ENCODE assay signal across 8 cellular contexts in the genomic region with DNA sequence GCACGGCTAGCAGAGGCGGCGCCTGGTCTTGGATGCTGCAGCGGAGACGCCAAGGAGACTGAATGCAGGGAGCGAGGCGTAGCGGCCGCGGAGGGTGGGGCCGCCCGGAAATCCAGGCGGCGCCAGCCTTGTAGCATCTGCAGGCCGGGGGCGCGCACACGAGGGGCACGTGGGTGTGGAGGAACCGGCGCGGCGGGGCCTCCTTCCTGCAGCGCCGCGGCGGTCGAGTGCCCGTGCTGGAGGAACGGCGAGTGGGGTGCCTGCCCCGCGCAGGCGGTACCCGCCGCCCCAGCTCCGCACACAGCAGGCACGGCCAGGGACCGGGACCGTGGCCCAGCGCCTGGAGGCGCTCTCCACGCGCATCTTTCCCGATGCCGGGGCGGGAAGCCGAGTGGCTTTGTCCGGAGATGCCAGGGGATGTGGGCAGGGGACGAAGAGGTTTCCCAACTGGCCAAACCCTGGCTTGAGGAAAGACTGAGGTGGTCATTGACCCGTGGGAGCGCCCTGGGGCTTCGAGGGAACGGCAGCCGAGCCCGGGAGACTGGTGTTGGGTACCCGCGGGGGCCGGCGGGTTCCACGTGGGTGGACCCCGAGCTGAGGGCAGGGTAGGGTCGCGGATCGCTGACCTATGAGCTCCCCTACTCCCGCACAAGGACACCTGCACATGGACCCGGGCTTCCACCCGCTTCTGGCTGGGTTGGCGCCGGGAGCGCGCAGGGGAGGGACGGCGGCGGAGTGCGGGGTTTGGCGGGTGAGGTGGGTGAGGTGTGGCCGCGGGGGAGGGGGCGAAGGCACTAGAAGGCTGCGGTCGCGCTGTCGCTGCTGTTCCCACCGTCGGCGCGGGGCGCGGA.
A peak's percentile ranks its signal among the peaks of the same experiment; 100 is the strongest.
DNase-seq lines count a peak whose midpoint lies in the region; ATAC-seq and TF ChIP-seq lines count a peak whose summit lies in the region.

No MANE protein-coding gene starts in this region.

- H3K36me3 ChIP-seq in heart right ventricle (no peaks in the 10 kb centered on the region), adipocyte (ENCODE audit: control insufficient read depth, insufficient read depth, low read length, severe bottlenecking) (no peaks in the 10 kb centered on the region), upper lobe of right lung (no peaks in the 10 kb centered on the region)

- DNase-seq in heart right ventricle = no peak
- DNase-seq in cardiac septum (ENCODE audit: low spot score) = no peak
- peak; percentile 20 for DNase-seq in NCI-H2029 treated with DMSO at 0.1 percent for 48 hours (lab: John Stamatoyannopoulos, UW)
- DNase-seq in adipocyte (ENCODE audit: low read depth) = peak; percentile 75
- peak; percentile 64 for DNase-seq in kidney tubule cell (ENCODE audit: low spot score)
- DNase-seq in upper lobe of right lung = no peak
- no peak for DNase-seq in inferior parietal cortex (ENCODE audit: extremely low spot score)
- DNase-seq in NCI-H1694 (lab: John Stamatoyannopoulos, UW) = no peak

- H3K9me3 ChIP-seq in heart right ventricle (peaks cover 0 to 23% (median 0%) of the 10 kb centered on the region in 11 donors), adipocyte (ENCODE audit: control insufficient read depth, low read length) (peaks cover 27% of the 10 kb centered on the region), upper lobe of right lung (no peaks in the 10 kb centered on the region)

- 1% methylated on average over 87 to 90 of the region's 90 CpGs for WGBS in heart right ventricle, 2 donors

- ATAC-seq in heart right ventricle (peak in 3 of 8 donors; percentile 28 to 59 (median 39)), upper lobe of right lung (peak; percentile 47)

- H3K9ac ChIP-seq in adipocyte (ENCODE audit: low read length) = peak overlapping the region; percentile 92

- intact Hi-C loops in heart right ventricle (cut with DNase I) (no loop called here), cardiac septum (cut with DNase I) (no loop called here), upper lobe of right lung (cut with DNase I) (no loop called here)

- TF ChIP-seq CTCF in heart right ventricle (IDR thresholded peaks at IDR 0.05) (no peak), upper lobe of right lung (IDR thresholded peaks at IDR 0.05) (peak; percentile 5)

- H3K27me3 ChIP-seq in heart right ventricle (peaks cover 35 to 100% (median 100%) of the 10 kb centered on the region in 7 donors), adipocyte (replicated peaks; ENCODE audit: control insufficient read depth, insufficient read depth, low read length) (no peaks in the 10 kb centered on the region), upper lobe of right lung (peaks cover 95% of the 10 kb centered on the region)

- H3K4me3 ChIP-seq in heart right ventricle = peak overlapping the region in 8 of 10 donors; percentile 7 to 41 (median 28)
- peak overlapping the region; percentile 94 for H3K4me3 ChIP-seq in adipocyte (ENCODE audit: low read length)
- H3K4me3 ChIP-seq in upper lobe of right lung = peak overlapping the region; percentile 23

- peaks cover 9 to 50% (median 44%) of the 10 kb centered on the region in 9 donors for H3K4me1 ChIP-seq in heart right ventricle
- H3K4me1 ChIP-seq in adipocyte (ENCODE audit: control insufficient read depth, insufficient read depth, low read length) = peaks cover 50% of the 10 kb centered on the region
- peaks cover 43% of the 10 kb centered on the region for H3K4me1 ChIP-seq in upper lobe of right lung

- H3K27ac ChIP-seq in heart right ventricle (no peak overlapping the region), upper lobe of right lung (no peak overlapping the region)

Comparison
In these comparisons a context has a peak if more than half of its experiments do, and no peak if none do; other contexts are left out.
1. DNase-seq: peak in NCI-H2029 treated with DMSO at 0.1 percent for 48 hours (single experiment), adipocyte (single experiment) and kidney tubule cell (single experiment); none in heart right ventricle (0 of 2), cardiac septum (single experiment), upper lobe of right lung (single experiment), inferior parietal cortex (single experiment) and NCI-H1694 (single experiment).
2. H3K4me3 ChIP-seq: peak in every context shown above with its lines; median percentile 94 in adipocyte; 28 in heart right ventricle; 23 in upper lobe of right lung.